ENCODE assay signal across 8 cellular contexts in genomic region chr15:92899910-92900711, GRCh38. TPM values are rescaled to one million over a fixed set of nuclear protein-coding genes. Genes with fewer than 3 reads are reported as not detected.
DNase-seq lines count a peak whose midpoint lies in the region; ATAC-seq and TF ChIP-seq lines count a peak whose summit lies in the region.

Gene CHD2 (plus strand): TSS chr15:92900324. CDS start chr15:92901238, 914 bp downstream.

- H3K4me1 ChIP-seq in muscle layer of colon (ENCODE audit: insufficient read depth, low read length), result peaks cover 21% of the 10 kb centered on the region
- H3K4me1 ChIP-seq in stomach, result peaks cover 0 to 64% (median 36%) of the 10 kb centered on the region in 4 donors

- TF ChIP-seq POLR2A in stomach (IDR thresholded peaks at IDR 0.05), result peak in 2 of 4 donors; percentile 93 to 97

- H3K4me3 ChIP-seq in muscle layer of colon (ENCODE audit: low read depth in 1 of 2, low read length in 2 of 2) (peak within 1 kb of the TSS; percentile 54 to 89), stomach (peak within 1 kb of the TSS; percentile 55 to 66 (median 62))

- H3K4me1 Mint-ChIP-seq in IgD-negative memory B cell, result peaks cover 18 to 43% (median 38%) of the 10 kb centered on the region in 3 donors

- H3K27me3 ChIP-seq in muscle layer of colon (ENCODE audit: control insufficient read depth in 1 of 2, insufficient read depth in 2 of 2, low read length in 2 of 2), result no peaks in the 10 kb centered on the region
- H3K27me3 ChIP-seq in stomach, result no peaks in the 10 kb centered on the region

- no peaks in the 10 kb centered on the region for H3K27me3 Mint-ChIP-seq in IgD-negative memory B cell

- H3K4me3 Mint-ChIP-seq in IgD-negative memory B cell, result peak within 1 kb of the TSS; percentile 87 to 100 (median 98)

- ATAC-seq in GM21619 (IDR thresholded peaks at IDR 0.05; ENCODE audit: unreplicated experiment) (peak; percentile 65), esophagus mucosa (peak; percentile 75)

- H3K9me3 ChIP-seq in muscle layer of colon (ENCODE audit: low read length) (no peaks in the 10 kb centered on the region), stomach (no peaks in the 10 kb centered on the region)

- DNase-seq in DMS79 (lab: John Stamatoyannopoulos, UW) (peak; percentile 67), OCI-M1 (lab: John Stamatoyannopoulos, UW) (peak; percentile 93), activated T-cell treated with anti-CD3 and anti-CD28 coated beads for 4 hours (peak; percentile 41), stomach (peak; percentile 86)

- TF ChIP-seq CTCF in stomach (IDR thresholded peaks at IDR 0.05), result no peak

- H3K36me3 ChIP-seq in muscle layer of colon (ENCODE audit: insufficient read depth, low read length) (peaks cover 15% of the 10 kb centered on the region), stomach (peaks cover 0 to 28% (median 21%) of the 10 kb centered on the region in 4 donors)

- 0 to 1% (median 0%) methylated on average over 12 to 14 of the region's 14 CpGs for WGBS in stomach, 5 donors

- TF ChIP-seq EP300 in stomach (IDR thresholded peaks at IDR 0.05), result no peak

- H3K27ac ChIP-seq in muscle layer of colon (ENCODE audit: low read depth, low read length) (peak within 1 kb of the TSS; percentile 82), stomach (peak within 1 kb of the TSS; percentile 96 to 99 (median 97))

- H3K9ac ChIP-seq in muscle layer of colon (ENCODE audit: low read length), result peak within 1 kb of the TSS; percentile 94

- intact Hi-C loops in stomach (cut with DNase I; ENCODE audit: low total_unique reads), result no loop called here

- H3K9me3 Mint-ChIP-seq in IgD-negative memory B cell, result peaks cover 3 to 4% (median 4%) of the 10 kb centered on the region in 3 donors

- peaks cover 8% of the 10 kb centered on the region for H3K36me3 Mint-ChIP-seq in IgD-negative memory B cell

- peak within 1 kb of the TSS; percentile 97 to 99 (median 99) for H3K27ac Mint-ChIP-seq in IgD-negative memory B cell

RNA-seq across cellular contexts. Expression of gene CHD2, which starts in this region (rescaled TPM):
- polyA plus RNA-seq in IgD-negative memory B cell (131 TPM), stomach (10 to 100 TPM; 21.5 to 29.5 (median 23.5) TPM)
- total RNA-seq in esophagus mucosa (67.5 TPM), stomach (100 to 1,000 TPM; 124 to 833 (median 164) TPM)

Comparison
In these comparisons a context has a peak if more than half of its experiments do, and no peak if none do; other contexts are left out.
1. Peak in every context shown above with its lines: DNase-seq, ATAC-seq, H3K4me3 ChIP-seq and H3K27ac ChIP-seq.
2. DNase-seq: peak in every context shown above with its lines; median percentile 93 in OCI-M1; 86 in stomach; 67 in DMS79; 41 in activated T-cell treated with anti-CD3 and anti-CD28 coated beads for 4 hours.